Comparison of ENCODE assay signal across 1 cellular context in genomic region chr6:4323322-4323721, GRCh38.
TF ChIP-seq lines count a peak whose summit lies in the region.

No MANE protein-coding gene starts in this region.

TF ChIP-seq in H1, 55 proteins besides CTCF, POLR2A, EP300 and RAD21 (continued from another document):
- no peak for TF ChIP-seq CHD7 (IDR thresholded peaks at IDR 0.05; ENCODE audit: insufficient replicate concordance, low read length)
- TF ChIP-seq SIN3A (conservative IDR thresholded peaks at IDR 0.05 in 1 of 2, IDR thresholded peaks at IDR 0.05 in 1 of 2; ENCODE audit: low read depth in 1 of 2, low read length in 2 of 2), result no peak
- TF ChIP-seq FOSL1 (IDR thresholded peaks at IDR 0.05; ENCODE audit: insufficient read depth, low read depth, low read length), result no peak
- no peak for TF ChIP-seq TEAD4 (IDR thresholded peaks at IDR 0.05; ENCODE audit: low read depth, low read length)
- no peak for TF ChIP-seq GABPA (IDR thresholded peaks at IDR 0.05; ENCODE audit: borderline replicate concordance, insufficient read depth, low read length)
- no peak for TF ChIP-seq KDM5A (IDR thresholded peaks at IDR 0.05; ENCODE audit: low read length)
- no peak for TF ChIP-seq GTF2F1 (IDR thresholded peaks at IDR 0.05; ENCODE audit: borderline replicate concordance, low read depth, low read length)
- no peak for TF ChIP-seq EZH2 (IDR thresholded peaks at IDR 0.05; ENCODE audit: low read depth, low read length, severe bottlenecking)
- TF ChIP-seq POLR2AphosphoS5 (IDR thresholded peaks at IDR 0.05; ENCODE audit: low read depth, low read length), result no peak
- TF ChIP-seq POU5F1 (IDR thresholded peaks at IDR 0.05; ENCODE audit: low read depth, low read length), result no peak
